8 cellular contexts compared by ENCODE assay signal in genomic region chr10:42781893-42782445, GRCh38. TPM values are rescaled to one million over a fixed set of nuclear protein-coding genes. Genes with fewer than 3 reads are reported as not detected.
DNase-seq lines count a peak whose midpoint lies in the region; ATAC-seq, FAIRE-seq and TF ChIP-seq lines count a peak whose summit lies in the region.

No MANE protein-coding gene starts in this region.

- H3K4me3 ChIP-seq in GM08714 (ENCODE audit: low read length) (peak overlapping the region; percentile 100; the same call in 1 of the 2 replicates), kidney (ENCODE audit: low read length in 2 of 2) (peak overlapping the region; percentile 85 to 89), stomach smooth muscle (ENCODE audit: low read length in 2 of 2) (peak overlapping the region; percentile 91 to 98)

- TF ChIP-seq CTCF in kidney (IDR thresholded peaks at IDR 0.05; ENCODE audit: borderline replicate concordance, extremely low read depth, insufficient read depth), result no peak

- H3K27me3 ChIP-seq in stomach smooth muscle (ENCODE audit: control insufficient read depth in 1 of 2, insufficient read depth in 2 of 2, low read length in 2 of 2), result no peaks in the 10 kb centered on the region

- ATAC-seq in HG03439 (IDR thresholded peaks at IDR 0.05; ENCODE audit: unreplicated experiment) (peak; percentile 5), GM21515 (IDR thresholded peaks at IDR 0.05; ENCODE audit: unreplicated experiment) (no peak)

- H3K27ac ChIP-seq in angular gyrus (ENCODE audit: low read depth, low read length), result peak overlapping the region; percentile 94
- H3K27ac ChIP-seq in kidney (ENCODE audit: low read depth in 2 of 2, low read length in 2 of 2), result peak overlapping the region; percentile 87 to 96
- H3K27ac ChIP-seq in stomach smooth muscle (ENCODE audit: low read length), result peak overlapping the region; percentile 92

- H3K36me3 ChIP-seq in kidney (ENCODE audit: control insufficient read depth in 1 of 2, insufficient read depth in 2 of 2, low read length in 2 of 2) (peaks cover 8 to 23% of the 10 kb centered on the region in 2 donors), stomach smooth muscle (ENCODE audit: control insufficient read depth in 2 of 2, insufficient read depth in 2 of 2, low read length in 2 of 2) (peaks cover 12 to 19% of the 10 kb centered on the region in 2 donors)

- intact Hi-C loops in kidney (cut with DNase I), result no loop called here

- no peak for FAIRE-seq in kidney (lab: Jason Lieb, UNC)

- DNase-seq in kidney, result no peak
- no peak for DNase-seq in NCI-H524 treated with DMSO at 0.1 percent for 48 hours (lab: John Stamatoyannopoulos, UW)
- DNase-seq in NCI-H774 (lab: John Stamatoyannopoulos, UW), result no peak

- H3K9me3 ChIP-seq in kidney (ENCODE audit: control insufficient read depth in 1 of 2, low read length in 2 of 2), result no peaks in the 10 kb centered on the region
- no peaks in the 10 kb centered on the region for H3K9me3 ChIP-seq in stomach smooth muscle (ENCODE audit: control insufficient read depth in 2 of 2, low read length in 2 of 2)

- H3K9ac ChIP-seq in kidney (ENCODE audit: low read length in 2 of 2) (peak overlapping the region; percentile 66 to 83), stomach smooth muscle (ENCODE audit: low read length in 2 of 2) (peak overlapping the region; percentile 91 to 95)

- H3K4me1 ChIP-seq in kidney (ENCODE audit: control insufficient read depth in 1 of 2, insufficient read depth in 1 of 2, low read depth in 1 of 2, low read length in 2 of 2), result peaks cover 6 to 10% of the 10 kb centered on the region in 2 donors
- H3K4me1 ChIP-seq in stomach smooth muscle (ENCODE audit: control insufficient read depth, insufficient read depth, low read length), result peaks cover 13% of the 10 kb centered on the region

RNA-seq across cellular contexts. Expression of gene BMS1, which starts 0.6 kb away (rescaled TPM):
- total RNA-seq in kidney, result 14.1 TPM
- 6.0 TPM for polyA plus RNA-seq in kidney (ENCODE audit: insufficient read depth, low read depth, low replicate concordance)
